1 cellular context compared by ENCODE assay signal in genomic region chr1:116832932-116833578, GRCh38.
TF ChIP-seq lines count a peak whose summit lies in the region.

No MANE protein-coding gene starts in this region.

TF ChIP-seq in H1, 55 proteins besides CTCF, POLR2A, EP300 and RAD21:
- TF ChIP-seq RNF2 (IDR thresholded peaks at IDR 0.05; ENCODE audit: borderline replicate concordance, low read depth, low read length, missing control alignments, poor library complexity, severe bottlenecking) = no peak
- no peak for TF ChIP-seq CHD2 (IDR thresholded peaks at IDR 0.05; ENCODE audit: low read length)
TF ChIP-seq in H1: peak in this region for 0.
